Comparison of ENCODE assay signal across 12 cellular contexts in genomic region chr2:9384521-9384920, GRCh38. TPM values are rescaled to one million over a fixed set of nuclear protein-coding genes. Genes with fewer than 3 reads are reported as not detected.
DNase-seq lines count a peak whose midpoint lies in the region; ATAC-seq and TF ChIP-seq lines count a peak whose summit lies in the region.
"Had no signal": no experiment of that assay in that cellular context is flagged by ENCODE, and none has a peak within 500 bp of the region (broad histone marks: within the 10 kb centered on the region; RNA-seq: fewer than 3 reads in every experiment).

No MANE protein-coding gene starts in this region.

- H3K4me1 ChIP-seq in RWPE2 (ENCODE audit: insufficient read depth, poor library complexity, severe bottlenecking) (peaks cover 42% of the 10 kb centered on the region), upper lobe of right lung (peaks cover 14% of the 10 kb centered on the region)
- H3K4me1 ChIP-seq: Caco-2, HAP-1 had no signal

- TF ChIP-seq CTCF in RWPE2 (IDR thresholded peaks at IDR 0.05; ENCODE audit: poor library complexity, severe bottlenecking) (no peak), upper lobe of right lung (IDR thresholded peaks at IDR 0.05) (no peak)

- ATAC-seq in RWPE2 (ENCODE audit: low read depth) (no peak), sciatic nerve (no peak), upper lobe of right lung (no peak)

- no peaks in the 10 kb centered on the region for H3K27me3 ChIP-seq in RWPE2 (ENCODE audit: insufficient read depth, poor library complexity, severe bottlenecking)
- no peaks in the 10 kb centered on the region for H3K27me3 ChIP-seq in upper lobe of right lung

- DNase-seq in RWPE2 (ENCODE audit: low spot score), result no peak
- DNase-seq in sciatic nerve (ENCODE audit: low spot score), result peak; percentile 38
- peak; percentile 11 for DNase-seq in upper lobe of right lung
- DNase-seq in NK-92 treated with Interleukin-12 subunit alpha and Interleukin-12 subunit beta, amount 100 ng/mL, for 24 hours (lab: John Stamatoyannopoulos, UW), result no peak
- no peak for DNase-seq in activated CD4-positive, alpha-beta T cell treated with anti-CD3 and anti-CD28 coated beads, Interleukin-2, amount 50 U/mL, for 4 hours
- DNase-seq in cerebellar nuclear complex (lab: John Stamatoyannopoulos, UW), result no peak
- DNase-seq: AML-193; Caco-2; CD4-positive, alpha-beta T cell; GM23248 had no signal

- H3K27ac ChIP-seq in RWPE2 (ENCODE audit: poor library complexity, severe bottlenecking), result peak overlapping the region; percentile 88
- H3K27ac ChIP-seq in upper lobe of right lung, result no peak overlapping the region
- H3K27ac ChIP-seq: C4-2B, GM23248 had no signal

- intact Hi-C loops in sciatic nerve (cut with DNase I) (no loop called here), upper lobe of right lung (cut with DNase I) (no loop called here)

- H3K36me3 ChIP-seq in RWPE2 (ENCODE audit: low read depth) (peaks cover 85% of the 10 kb centered on the region), upper lobe of right lung (peaks cover 5% of the 10 kb centered on the region)

- H3K9me3 ChIP-seq in RWPE2 (ENCODE audit: severe bottlenecking), result no peaks in the 10 kb centered on the region
- H3K9me3 ChIP-seq in upper lobe of right lung, result no peaks in the 10 kb centered on the region
- H3K9me3 ChIP-seq: Caco-2, HAP-1 had no signal

- no peak overlapping the region for H3K4me3 ChIP-seq in RWPE2 (ENCODE audit: severe bottlenecking)
- H3K4me3 ChIP-seq in upper lobe of right lung, result no peak overlapping the region
- H3K4me3 ChIP-seq: GM23248, HAP-1 had no signal

RNA-seq across cellular contexts. Expression of gene ITGB1BP1, which starts 38.8 kb away (rescaled TPM):
- total RNA-seq in sciatic nerve (163 TPM), upper lobe of right lung (78.2 TPM)

RNA-seq across cellular contexts. Expression of gene CPSF3, which starts 38.9 kb away (rescaled TPM):
- total RNA-seq in sciatic nerve (16.0 TPM), upper lobe of right lung (23.2 TPM)

Comparison
In these comparisons a context has a peak if more than half of its experiments do, and no peak if none do; other contexts are left out.
1. DNase-seq: peak in sciatic nerve (single experiment) and upper lobe of right lung (single experiment); none in RWPE2 (single experiment), NK-92 treated with Interleukin-12 subunit alpha and Interleukin-12 subunit beta, amount 100 ng/mL, for 24 hours (single experiment), activated CD4-positive, alpha-beta T cell treated with anti-CD3 and anti-CD28 coated beads, Interleukin-2, amount 50 U/mL, for 4 hours (0 of 2) and cerebellar nuclear complex (0 of 2).